In the genomic region with DNA sequence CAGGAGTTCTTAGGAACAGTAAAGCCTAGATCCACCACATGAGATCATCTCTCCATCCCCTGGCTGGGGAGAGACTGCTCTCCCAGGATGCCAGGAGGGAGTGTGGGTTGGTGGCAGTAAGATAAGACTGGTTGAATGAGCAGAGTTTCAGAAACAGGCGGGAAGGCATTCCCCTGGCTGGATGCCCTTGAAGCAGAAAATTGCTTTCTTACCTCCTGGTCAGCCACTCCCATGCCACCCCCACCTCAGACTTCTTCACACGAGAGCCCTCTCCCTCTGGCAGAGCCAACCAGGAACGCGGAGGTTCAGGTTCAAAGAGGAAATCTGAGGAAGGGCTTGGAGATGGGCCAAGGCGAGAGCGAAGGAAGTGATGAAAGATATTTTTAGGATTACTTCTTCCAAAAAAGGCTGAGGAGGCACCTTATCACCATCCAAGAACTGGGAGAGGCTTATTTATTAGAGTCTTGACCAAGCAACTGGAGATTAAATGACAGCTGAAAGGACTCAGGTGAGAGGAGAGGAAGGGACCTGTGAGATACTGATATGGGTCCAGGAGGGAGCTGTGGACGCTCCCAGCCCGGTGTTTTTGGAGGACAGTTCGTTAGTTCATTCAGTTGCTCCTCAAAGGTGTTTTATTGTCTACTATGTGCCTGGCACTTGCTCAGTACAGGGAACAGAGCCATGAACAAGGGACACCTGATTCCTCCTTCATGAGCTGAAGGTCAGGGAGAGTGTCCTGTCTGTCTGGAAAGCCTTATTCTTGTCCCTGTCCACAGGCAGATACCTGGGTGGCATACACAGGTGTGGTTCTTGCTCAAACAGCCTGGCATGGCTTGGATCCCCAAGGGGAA, we compare ENCODE assay signal across 13 cellular contexts. TPM values are rescaled to one million over a fixed set of nuclear protein-coding genes. Genes with fewer than 3 reads are reported as not detected.
DNase-seq lines count a peak whose midpoint lies in the region; ATAC-seq, FAIRE-seq and TF ChIP-seq lines count a peak whose summit lies in the region.
"Had no signal": no experiment of that assay in that cellular context is flagged by ENCODE, and none has a peak within 500 bp of the region (broad histone marks: within the 10 kb centered on the region; RNA-seq: fewer than 3 reads in every experiment).

No MANE protein-coding gene starts in this region.

- H3K27me3 ChIP-seq in A673 (replicated peaks; ENCODE audit: insufficient read depth, low read depth, low read length, poor library complexity) (no peaks in the 10 kb centered on the region), IMR-90 (ENCODE audit: control insufficient read depth, insufficient read depth, low read length) (peaks cover 44% of the 10 kb centered on the region), kidney epithelial cell (ENCODE audit: control insufficient read depth, insufficient read depth, low read length) (peaks cover 2% of the 10 kb centered on the region), HAP-1 (ENCODE audit: low read depth) (peaks cover 9% of the 10 kb centered on the region; the same call in 1 of the 2 replicates), Peyer's patch (no peaks in the 10 kb centered on the region)

- H3K27ac ChIP-seq in A673 (ENCODE audit: low read depth, low read length, poor library complexity, severe bottlenecking) (no peak overlapping the region), IMR-90 (ENCODE audit: insufficient read depth, low read length) (no peak overlapping the region), Peyer's patch (no peak overlapping the region)

- dilution Hi-C loops in IMR-90 (cut with HindIII; ENCODE audit: low sequenced_read_pairs, unreplicated experiment): no loop called here

- H3K9me1 ChIP-seq in IMR-90 (ENCODE audit: insufficient read depth, low read length): no peaks in the 10 kb centered on the region; the same call in 1 of the 2 replicates

- no peak overlapping the region for H4K8ac ChIP-seq in IMR-90 (ENCODE audit: low read depth in 2 of 2, low read length in 2 of 2)

- H2BK15ac ChIP-seq in IMR-90 (ENCODE audit: low read depth, low read length): no peak overlapping the region

- H3K36me3 ChIP-seq in A673 (ENCODE audit: insufficient read depth, low read length, poor library complexity, severe bottlenecking) (no peaks in the 10 kb centered on the region), IMR-90 (ENCODE audit: control insufficient read depth, insufficient read depth, low read length) (no peaks in the 10 kb centered on the region), kidney epithelial cell (ENCODE audit: control insufficient read depth, insufficient read depth, low read length) (no peaks in the 10 kb centered on the region), HAP-1 (replicated peaks) (no peaks in the 10 kb centered on the region), Peyer's patch (no peaks in the 10 kb centered on the region)

- H3K9me3 ChIP-seq in A673 (ENCODE audit: low read depth, low read length, poor library complexity, severe bottlenecking) (no peaks in the 10 kb centered on the region), IMR-90 (ENCODE audit: control insufficient read depth, insufficient read depth, low read length) (no peaks in the 10 kb centered on the region), HAP-1 (no peaks in the 10 kb centered on the region), Peyer's patch (no peaks in the 10 kb centered on the region)

- H3K56ac ChIP-seq in IMR-90 (ENCODE audit: extremely low read depth, insufficient read depth, low read length): no peak overlapping the region

- no peak overlapping the region for H2AFZ ChIP-seq in IMR-90 (replicated peaks; ENCODE audit: low read length, poor library complexity)

- no peak overlapping the region for H2BK20ac ChIP-seq in IMR-90 (ENCODE audit: low read depth, low read length)

- ATAC-seq in IMR-90 (ENCODE audit: low read depth): no peak

- DNase-seq in A673 (ENCODE audit: low spot score) (peak; percentile 30), IMR-90 (peak; percentile 7), RCC 7860 (ENCODE audit: low spot score) (peak; percentile 99), kidney epithelial cell (ENCODE audit: low read depth) (peak; percentile 50), D341Med (ENCODE audit: low spot score) (no peak), HAP-1 (ENCODE audit: low spot score in 2 of 2) (no peak), Peyer's patch (no peak)
- DNase-seq in activated T-cell treated with anti-CD3 and anti-CD28 coated beads, Interleukin-2, amount 50 U/mL, for 1 hour: no peak
- DNase-seq: activated effector memory CD4-positive, alpha-beta T cell treated with anti-CD3 and anti-CD28 coated beads, Interleukin-2, amount 50 U/mL, for 16 hours; NCI-H446 had no signal

- WGBS in IMR-90 (ENCODE audit: extremely low coverage in 2 of 2, insufficient read length in 1 of 2), 2 experiments: no CpG with 5 or more reads among the region's 9 CpGs

- H3K4me2 ChIP-seq in IMR-90 (ENCODE audit: low read depth, low read length): no peak overlapping the region

- TF ChIP-seq POLR2A in IMR-90 (IDR thresholded peaks at IDR 0.05; ENCODE audit: low read depth, low read length): no peak
- no peak for TF ChIP-seq POLR2A in Peyer's patch (IDR thresholded peaks at IDR 0.05)

- no peaks in the 10 kb centered on the region for H4K20me1 ChIP-seq in IMR-90 (ENCODE audit: insufficient read depth, low read length)

- in situ Hi-C loops in IMR-90 (cut with MboI; ENCODE audit: low sequenced_read_pairs): no loop called here
- in situ Hi-C loops in HAP-1 (cut with MboI; ENCODE audit: low sequenced_read_pairs): no loop called here

- no peak overlapping the region for H2AK9ac ChIP-seq in IMR-90 (replicated peaks; ENCODE audit: low read depth, low read length, poor library complexity)

- TF ChIP-seq RAD21 in IMR-90 (IDR thresholded peaks at IDR 0.05; ENCODE audit: low read length): no peak

- no peak overlapping the region for H2BK5ac ChIP-seq in IMR-90 (ENCODE audit: low read depth, low read length, poor library complexity, severe bottlenecking)

- no peak overlapping the region for H2AK5ac ChIP-seq in IMR-90 (ENCODE audit: low read depth, low read length)

- intact Hi-C loops in A673 (cut with micrococcal nuclease; ENCODE audit: unreplicated experiment): no loop called here
- intact Hi-C loops in IMR-90 (cut with micrococcal nuclease): no loop called here

- H3K79me1 ChIP-seq in IMR-90 (ENCODE audit: low read depth in 1 of 2, low read length in 2 of 2): no peaks in the 10 kb centered on the region

- CTCF ChIA-PET in A673 (lab: Charles Lee) (interaction anchor here (0.9 to 1.2 kb wide), 2 partner anchors 15 kb away, joined by 4 read pairs; no protein-coding TSS in a partner anchor), IMR-90 (lab: Yijun Ruan, JAX) (interaction anchor here (1.8 kb wide), 1 partner anchor 15 kb away, joined by 7 read pairs; no protein-coding TSS in a partner anchor)

- no peak overlapping the region for H3K4ac ChIP-seq in IMR-90 (ENCODE audit: low read depth, low read length)

- BruUV-seq in A673 (replicated peaks; lab: Mats Ljungman, UMichigan): no TSS peak
- no TSS peak for BruUV-seq in IMR-90 (replicated peaks; lab: Mats Ljungman, UMichigan)

- H3K9ac ChIP-seq in IMR-90 (ENCODE audit: low read depth, low read length): no peak overlapping the region

- no peak overlapping the region for H3K23ac ChIP-seq in IMR-90 (ENCODE audit: low read depth, low read length)

- no peak overlapping the region for H3K14ac ChIP-seq in IMR-90 (replicated peaks; ENCODE audit: low read depth, low read length)

- no peak for FAIRE-seq in RCC 7860 (lab: Jason Lieb, UNC)
- FAIRE-seq: H1 had no signal

- POLR2A ChIA-PET in A673 (lab: Charles Lee; ENCODE audit: low non-redundant PET): no interaction called here
- POLR2A ChIA-PET in IMR-90 (lab: Charles Lee; ENCODE audit: unreplicated experiment): no interaction called here

- H3K18ac ChIP-seq in IMR-90 (ENCODE audit: low read depth, low read length): no peak overlapping the region

- no peak overlapping the region for H4K91ac ChIP-seq in IMR-90 (ENCODE audit: insufficient read depth, low read depth, low read length)

- H2BK120ac ChIP-seq in IMR-90 (ENCODE audit: low read depth, low read length): no peak overlapping the region

- H3K4me3 ChIP-seq in A673 (ENCODE audit: low read depth, low read length, poor library complexity, severe bottlenecking): no peak overlapping the region
- no peak overlapping the region for H3K4me3 ChIP-seq in IMR-90 (ENCODE audit: insufficient read depth, low read depth, low read length)
- H3K4me3 ChIP-seq in kidney epithelial cell (ENCODE audit: low read depth, low read length): no peak overlapping the region
- no peak overlapping the region for H3K4me3 ChIP-seq in HAP-1
- H3K4me3 ChIP-seq in Peyer's patch: no peak overlapping the region

- TF ChIP-seq CTCF in A673 (conservative IDR thresholded peaks at IDR 0.05; ENCODE audit: low read depth, low read length) (no peak), IMR-90 (conservative IDR thresholded peaks at IDR 0.05; ENCODE audit: low read depth, low read length) (no peak), kidney epithelial cell (IDR thresholded peaks at IDR 0.05; ENCODE audit: insufficient read depth, low read length, poor library complexity, severe bottlenecking) (no peak), Peyer's patch (IDR thresholded peaks at IDR 0.05) (no peak)

- peaks cover 14% of the 10 kb centered on the region for H3K4me1 ChIP-seq in A673 (ENCODE audit: insufficient read depth, low read length, poor library complexity, severe bottlenecking)
- H3K4me1 ChIP-seq in IMR-90 (ENCODE audit: control insufficient read depth, insufficient read depth, low read length): no peaks in the 10 kb centered on the region
- no peaks in the 10 kb centered on the region for H3K4me1 ChIP-seq in HAP-1
- no peaks in the 10 kb centered on the region for H3K4me1 ChIP-seq in Peyer's patch

- no peak overlapping the region for H4K5ac ChIP-seq in IMR-90 (ENCODE audit: low read depth, low read length)

TF ChIP-seq in IMR-90, 13 proteins besides CTCF, POLR2A, EP300 and RAD21 (continues in another document):
- TF ChIP-seq MAFK (IDR thresholded peaks at IDR 0.05; ENCODE audit: low read depth, low read length): no peak

RNA-seq across cellular contexts. Expression of a gene that starts 18.9 kb away (rescaled TPM):
- total RNA-seq in A673 (2021) (not detected in 2 replicates), IMR-90 (2012; rRNA removed) (under 0.01 TPM in 1 of 2 replicates, not detected in the other), kidney epithelial cell (not detected in 2 replicates), Peyer's patch (not detected)
- polyA plus RNA-seq in IMR-90 (2012; rRNA removed): not detected in 2 replicates
- not detected in 2 replicates for polyA plus RNA-seq in IMR-90 (2012; cell fraction: cytosol; rRNA removed)
- 0.01 and 0.03 TPM in 2 replicates for polyA plus RNA-seq in IMR-90 (2012; cell fraction: nucleus; rRNA removed; ENCODE audit: low replicate concordance)
- total RNA-seq: H1, temporal lobe had no signal
- polyA plus RNA-seq: H1 had no signal

RNA-seq across cellular contexts. Expression of a gene that starts 41.0 kb away (rescaled TPM):
- total RNA-seq in A673 (2021) (0.11 and 0.31 TPM in 2 replicates), IMR-90 (2012; rRNA removed) (9.1 and 10.6 TPM in 2 replicates), kidney epithelial cell (0.13 TPM in 1 of 2 replicates, not detected in the other), Peyer's patch (under 1 TPM in 3 of 4 donors, not detected in 1; 0.35 to 0.47 (median 0.40) TPM)
- 14.6 and 14.7 TPM in 2 replicates for polyA plus RNA-seq in IMR-90 (2012; rRNA removed)
- polyA plus RNA-seq in IMR-90 (2012; cell fraction: cytosol; rRNA removed): 9.8 and 10.5 TPM in 2 replicates
- polyA plus RNA-seq in IMR-90 (2012; cell fraction: nucleus; rRNA removed; ENCODE audit: low replicate concordance): 12.4 and 13.2 TPM in 2 replicates
- total RNA-seq: glomerular endothelial cell, H1 had no signal

Comparison
In these comparisons a context has a peak if more than half of its experiments do, and no peak if none do; other contexts are left out.
1. DNase-seq: peak in A673 (single experiment), IMR-90 (single experiment), RCC 7860 (single experiment) and kidney epithelial cell (single experiment); none in D341Med (single experiment), HAP-1 (0 of 2), activated T-cell treated with anti-CD3 and anti-CD28 coated beads, Interleukin-2, amount 50 U/mL, for 1 hour (single experiment) and Peyer's patch (0 of 3).